8 cellular contexts compared by ENCODE assay signal in genomic region chr6:32473378-32474348, GRCh38. TPM values are rescaled to one million over a fixed set of nuclear protein-coding genes. Genes with fewer than 3 reads are reported as not detected.
DNase-seq lines count a peak whose midpoint lies in the region; ATAC-seq, FAIRE-seq and TF ChIP-seq lines count a peak whose summit lies in the region.
"Not testable (repeated sequence)": the region's sequence is repeated elsewhere in the genome, so short reads cannot be mapped to it uniquely, and the experiment has no call there.
"Had no signal": no experiment of that assay in that cellular context is flagged by ENCODE, and none has a peak within 500 bp of the region (broad histone marks: within the 10 kb centered on the region; RNA-seq: fewer than 3 reads in every experiment).

No MANE protein-coding gene starts in this region.

- H3K56ac ChIP-seq in mesendoderm (ENCODE audit: low read length), result not testable (repeated sequence)

- not testable (repeated sequence) for H3K4me2 ChIP-seq in mesendoderm (ENCODE audit: low read length)

- not testable (repeated sequence) for H2BK5ac ChIP-seq in mesendoderm (ENCODE audit: low read length)

- H3K79me1 ChIP-seq in mesendoderm (ENCODE audit: low read length), result not testable (repeated sequence)

- not testable (repeated sequence) for H3K9ac ChIP-seq in mesendoderm (ENCODE audit: low read length)

- not testable (repeated sequence) for DNase-seq in GM12892 (ENCODE audit: insufficient read length); T-helper 17 cell
- DNase-seq in fibroblast of peridontal ligament (ENCODE audit: extremely low read depth), result peak; percentile 4
- DNase-seq in mesendoderm, result peak; percentile 76

- not testable (repeated sequence) for H3K4me3 Mint-ChIP-seq in T-helper 17 cell

- not testable (repeated sequence) for H3K4ac ChIP-seq in mesendoderm (ENCODE audit: low read depth, low read length)

- H3K79me2 ChIP-seq in mesendoderm (ENCODE audit: control insufficient read depth, insufficient read depth, low read length), result not testable (repeated sequence)

- H3K4me1 ChIP-seq in mesendoderm (ENCODE audit: control insufficient read depth, low read depth, low read length), result not testable (repeated sequence)

- peak; percentile 95 for FAIRE-seq in GM12892 (lab: Jason Lieb, UNC)

- peak; percentile 88 for TF ChIP-seq POLR2A in GM12892 (IDR thresholded peaks at IDR 0.05; ENCODE audit: low read depth, low read length)

- H3K36me3 ChIP-seq in mesendoderm (ENCODE audit: control insufficient read depth, insufficient read depth, low read length), result not testable (repeated sequence)

- not testable (repeated sequence) for H3K18ac ChIP-seq in mesendoderm (ENCODE audit: low read length)

- H3K27ac ChIP-seq in mesendoderm (ENCODE audit: low read depth, low read length), result not testable (repeated sequence)

- H3K4me1 Mint-ChIP-seq in T-helper 17 cell, result not testable (repeated sequence)

- H3K27me3 Mint-ChIP-seq in T-helper 17 cell, result peaks cover 60% of the 10 kb centered on the region

- not testable (repeated sequence) for H4K8ac ChIP-seq in mesendoderm (ENCODE audit: low read depth, low read length)

- H2BK120ac ChIP-seq in mesendoderm (ENCODE audit: low read depth, low read length), result not testable (repeated sequence)

- H3K23ac ChIP-seq in mesendoderm (ENCODE audit: low read length), result not testable (repeated sequence)

- H2AK5ac ChIP-seq in mesendoderm (ENCODE audit: low read length), result not testable (repeated sequence)

- H3K4me3 ChIP-seq in mesendoderm (ENCODE audit: low read length), result not testable (repeated sequence)

- not testable (repeated sequence) for H3K9me3 ChIP-seq in T-helper 17 cell (ENCODE audit: control insufficient read depth, low read length, poor library complexity, severe bottlenecking)

- H3K27me3 ChIP-seq in mesendoderm (ENCODE audit: insufficient read depth, low read length, poor library complexity), result not testable (repeated sequence)

- H2BK15ac ChIP-seq in mesendoderm (replicated peaks; ENCODE audit: low read depth), result not testable (repeated sequence)

- H3K27ac Mint-ChIP-seq in T-helper 17 cell, result not testable (repeated sequence)

- no CpG with 5 or more reads among the region's 10 CpGs for WGBS in mesendoderm (ENCODE audit: extremely low coverage, insufficient coverage, low lambda C conversion rate)

- ATAC-seq in GM19452 (IDR thresholded peaks at IDR 0.05; ENCODE audit: unreplicated experiment) (peak; percentile 93), HG02763 (IDR thresholded peaks at IDR 0.05; ENCODE audit: unreplicated experiment) (peak; percentile 99), HG03558 (IDR thresholded peaks at IDR 0.05; ENCODE audit: extremely low read depth, unreplicated experiment) (peak; percentile 46), T-helper 17 cell (peak; percentile 94)

- not testable (repeated sequence) for H4K5ac ChIP-seq in mesendoderm (ENCODE audit: low read length)

- H3K36me3 Mint-ChIP-seq in T-helper 17 cell (ENCODE audit: low read depth), result not testable (repeated sequence)

RNA-seq across cellular contexts. Expression of gene HLA-DRA, which starts 34.0 kb away (rescaled TPM):
- polyA plus RNA-seq in GM12892 (2012; ENCODE audit: missing spikeins), result 4,605 TPM
- total RNA-seq in T-helper 17 cell, result 100 to 1,000 TPM in 1 of 2 donors, 10 to 100 TPM in 1; 80.9 to 117 TPM
- 3.4 TPM for polyA plus RNA-seq in mesendoderm (2013, experiment 1 of 2)
- 3.2 TPM for polyA plus RNA-seq in mesendoderm (2013, experiment 2 of 2)
- total RNA-seq: fibroblast of villous mesenchyme had no signal

RNA-seq across cellular contexts. Expression of gene HLA-DRB5, which starts 56.4 kb away (rescaled TPM):
- polyA plus RNA-seq in GM12892 (2012; ENCODE audit: missing spikeins), result 116 TPM
- total RNA-seq in T-helper 17 cell, result 1 to 10 TPM; 2.8 to 8.8 TPM
- 0.07 TPM for polyA plus RNA-seq in mesendoderm (2013, experiment 1 of 2)
- polyA plus RNA-seq in mesendoderm (2013, experiment 2 of 2), result 0.14 TPM
- total RNA-seq: fibroblast of villous mesenchyme had no signal

Comparison
In these comparisons a context has a peak if more than half of its experiments do, and no peak if none do; other contexts are left out.
1. ATAC-seq: peak in every context shown above with its lines; median percentile 99 in HG02763; 94 in T-helper 17 cell; 93 in GM19452; 46 in HG03558.